Comparison of ENCODE assay signal across 12 cellular contexts in genomic region chr1:110148961-110149360, GRCh38. TPM values are rescaled to one million over a fixed set of nuclear protein-coding genes. Genes with fewer than 3 reads are reported as not detected.
DNase-seq lines count a peak whose midpoint lies in the region; ATAC-seq, FAIRE-seq and TF ChIP-seq lines count a peak whose summit lies in the region.
"Had no signal": no experiment of that assay in that cellular context is flagged by ENCODE, and none has a peak within 500 bp of the region (broad histone marks: within the 10 kb centered on the region; RNA-seq: fewer than 3 reads in every experiment).

No MANE protein-coding gene starts in this region.

- H3K36me3 ChIP-seq in astrocyte (ENCODE audit: insufficient read depth, low read length) (no peaks in the 10 kb centered on the region), neural progenitor cell (no peaks in the 10 kb centered on the region), gastroesophageal sphincter (no peaks in the 10 kb centered on the region)
- H3K36me3 ChIP-seq: BLaER1 treated with 17β-estradiol and CSF1 and Interleukin-3, amounts not matched to agents 10 nM and 100 nM had no signal

- ATAC-seq in GM18511 (IDR thresholded peaks at IDR 0.05; ENCODE audit: unreplicated experiment) (no peak), gastroesophageal sphincter (no peak)

- H3K4me1 Mint-ChIP-seq in astrocyte (ENCODE audit: low read depth, unreplicated experiment) (peaks cover 9% of the 10 kb centered on the region), neural progenitor cell (peaks cover 3% of the 10 kb centered on the region)
- H3K4me1 Mint-ChIP-seq: central memory CD8-positive, alpha-beta T cell had no signal

- H3K9me3 Mint-ChIP-seq in astrocyte (ENCODE audit: unreplicated experiment), result peaks cover 2% of the 10 kb centered on the region
- H3K9me3 Mint-ChIP-seq in neural progenitor cell, result peaks cover 3% of the 10 kb centered on the region
- H3K9me3 Mint-ChIP-seq: central memory CD8-positive, alpha-beta T cell had no signal

- TF ChIP-seq CTCF in LNCaP clone FGC (IDR thresholded peaks at IDR 0.05; ENCODE audit: control insufficient read depth, extremely low read depth, insufficient read depth) (peak; percentile 67), astrocyte (IDR thresholded peaks at IDR 0.05; ENCODE audit: insufficient read depth, low read depth, low read length) (peak; percentile 28), neural progenitor cell (IDR thresholded peaks at IDR 0.05) (peak; percentile 55), gastroesophageal sphincter (IDR thresholded peaks at IDR 0.05) (no peak)

- H3K9ac ChIP-seq in astrocyte (ENCODE audit: low read length), result no peak overlapping the region
- no peak overlapping the region for H3K9ac ChIP-seq in neural progenitor cell
- H3K9ac ChIP-seq: BLaER1 treated with 17β-estradiol and CSF1 and Interleukin-3, amounts not matched to agents 10 nM and 100 nM had no signal

- H3K4me3 ChIP-seq in LNCaP clone FGC (ENCODE audit: low read depth, low read length) (no peak overlapping the region), astrocyte (ENCODE audit: insufficient read depth, low read depth, low read length) (no peak overlapping the region), neural progenitor cell (no peak overlapping the region), gastroesophageal sphincter (no peak overlapping the region)
- H3K4me3 ChIP-seq: BLaER1 treated with 17β-estradiol and CSF1 and Interleukin-3, amounts not matched to agents 10 nM and 100 nM had no signal

- H3K36me3 Mint-ChIP-seq in astrocyte (ENCODE audit: low read depth, unreplicated experiment), result no peaks in the 10 kb centered on the region
- H3K36me3 Mint-ChIP-seq in neural progenitor cell, result no peaks in the 10 kb centered on the region

- H3K4me1 ChIP-seq in astrocyte (ENCODE audit: insufficient read depth, low read length) (peaks cover 18% of the 10 kb centered on the region), neural progenitor cell (peaks cover 8% of the 10 kb centered on the region), gastroesophageal sphincter (peaks cover 0 to 16% (median 8%) of the 10 kb centered on the region in 3 donors)

- H2AFZ ChIP-seq in astrocyte (ENCODE audit: low read depth, low read length) (no peak overlapping the region), neural progenitor cell (replicated peaks) (no peak overlapping the region)

- TF ChIP-seq EP300 in gastroesophageal sphincter (IDR thresholded peaks at IDR 0.05), result no peak

- FAIRE-seq in astrocyte (lab: Jason Lieb, UNC), result no peak

- no peak for TF ChIP-seq POLR2A in gastroesophageal sphincter (IDR thresholded peaks at IDR 0.05)

- H3F3A ChIP-seq in neural progenitor cell (ENCODE audit: low read depth), result no peaks in the 10 kb centered on the region

- DNase-seq in NCI-H82 (lab: John Stamatoyannopoulos, UW) (peak; percentile 50), NCI-H82 treated with DMSO at 0.1 percent for 48 hours (lab: John Stamatoyannopoulos, UW; ENCODE audit: unreplicated experiment) (no peak), LNCaP clone FGC (ENCODE audit: low read depth) (no peak), astrocyte (ENCODE audit: low read depth) (no peak), neural progenitor cell (ENCODE audit: low spot score) (peak; percentile 34), ecto neural progenitor cell (ENCODE audit: low spot score) (no peak)
- DNase-seq: nucleus accumbens, Right ventricle myocardium superior had no signal

- no peak overlapping the region for H3K4me2 ChIP-seq in astrocyte (ENCODE audit: low read length)
- H3K4me2 ChIP-seq in neural progenitor cell, result no peak overlapping the region
- H3K4me2 ChIP-seq: BLaER1 treated with 17β-estradiol and CSF1 and Interleukin-3, amounts not matched to agents 10 nM and 100 nM had no signal

- H3K27me3 Mint-ChIP-seq in astrocyte (ENCODE audit: low read depth, unreplicated experiment) (peaks cover 28% of the 10 kb centered on the region), neural progenitor cell (ENCODE audit: insufficient read depth, low read depth) (peaks cover 24% of the 10 kb centered on the region)

- H3K4me3 Mint-ChIP-seq in astrocyte (ENCODE audit: unreplicated experiment) (no peak overlapping the region), neural progenitor cell (no peak overlapping the region)
- H3K4me3 Mint-ChIP-seq: central memory CD8-positive, alpha-beta T cell had no signal

- H3K27me3 ChIP-seq in astrocyte (ENCODE audit: insufficient read depth, low read length) (peaks cover 49% of the 10 kb centered on the region), neural progenitor cell (peaks cover 100% of the 10 kb centered on the region), gastroesophageal sphincter (peaks cover 93% of the 10 kb centered on the region)

- H4K20me1 ChIP-seq in astrocyte (ENCODE audit: insufficient read depth, low read length), result no peaks in the 10 kb centered on the region
- H4K20me1 ChIP-seq in neural progenitor cell (ENCODE audit: low read depth), result peaks cover 30% of the 10 kb centered on the region

- no peak overlapping the region for H3K27ac ChIP-seq in astrocyte (ENCODE audit: low read depth, low read length)
- no peak overlapping the region for H3K27ac ChIP-seq in neural progenitor cell
- H3K27ac ChIP-seq in gastroesophageal sphincter, result no peak overlapping the region
- H3K27ac ChIP-seq: BLaER1 treated with 17β-estradiol and CSF1 and Interleukin-3, amounts not matched to agents 10 nM and 100 nM had no signal

- 48% methylated on average over 4 of the region's 4 CpGs; no CpG with 5 or more reads in 1 of the 2 donors for WGBS in gastroesophageal sphincter (ENCODE audit: low coverage in 1 of 2), 2 donors

- H3K27ac Mint-ChIP-seq in astrocyte (ENCODE audit: unreplicated experiment), result no peak overlapping the region
- no peak overlapping the region for H3K27ac Mint-ChIP-seq in neural progenitor cell

- H3K9me3 ChIP-seq in astrocyte (ENCODE audit: insufficient read depth, low read depth, low read length), result no peaks in the 10 kb centered on the region
- no peaks in the 10 kb centered on the region for H3K9me3 ChIP-seq in neural progenitor cell (ENCODE audit: low read depth)
- no peaks in the 10 kb centered on the region for H3K9me3 ChIP-seq in gastroesophageal sphincter

- H3K79me2 ChIP-seq in astrocyte (ENCODE audit: insufficient read depth, low read length) (no peaks in the 10 kb centered on the region), neural progenitor cell (ENCODE audit: low read depth) (no peaks in the 10 kb centered on the region)

RNA-seq across cellular contexts. Expression of gene SLC6A17, which starts 1.3 kb away (rescaled TPM):
- total RNA-seq in astrocyte (3.6 and 4.4 TPM in 2 replicates), neural progenitor cell (ENCODE audit: low replicate concordance) (0.06 TPM in 1 of 2 replicates, not detected in the other), gastroesophageal sphincter (1 to 10 TPM in 2 of 4 donors, under 1 TPM in 2; under 0.01 to 1.7 (median 0.91) TPM)
- total RNA-seq: Right ventricle myocardium superior had no signal

RNA-seq across cellular contexts. Expression of gene UBL4B, which starts 36.7 kb away (rescaled TPM):
- total RNA-seq in astrocyte (not detected in 2 replicates), neural progenitor cell (ENCODE audit: low replicate concordance) (not detected in 2 replicates), gastroesophageal sphincter (under 1 TPM in 2 of 4 donors, not detected in 2; 0.27 to 0.67 TPM)
- total RNA-seq: Right ventricle myocardium superior had no signal

Comparison
In these comparisons a context has a peak if more than half of its experiments do, and no peak if none do; other contexts are left out.
1. DNase-seq: peak in NCI-H82 (single experiment) and neural progenitor cell (single experiment); none in NCI-H82 treated with DMSO at 0.1 percent for 48 hours (single experiment), LNCaP clone FGC (single experiment), astrocyte (single experiment) and ecto neural progenitor cell (single experiment).
2. CTCF ChIP-seq: peak in LNCaP clone FGC (single experiment), astrocyte (single experiment) and neural progenitor cell (single experiment); none in gastroesophageal sphincter (0 of 4).